ENCODE assay signal across 15 cellular contexts in the genomic region with DNA sequence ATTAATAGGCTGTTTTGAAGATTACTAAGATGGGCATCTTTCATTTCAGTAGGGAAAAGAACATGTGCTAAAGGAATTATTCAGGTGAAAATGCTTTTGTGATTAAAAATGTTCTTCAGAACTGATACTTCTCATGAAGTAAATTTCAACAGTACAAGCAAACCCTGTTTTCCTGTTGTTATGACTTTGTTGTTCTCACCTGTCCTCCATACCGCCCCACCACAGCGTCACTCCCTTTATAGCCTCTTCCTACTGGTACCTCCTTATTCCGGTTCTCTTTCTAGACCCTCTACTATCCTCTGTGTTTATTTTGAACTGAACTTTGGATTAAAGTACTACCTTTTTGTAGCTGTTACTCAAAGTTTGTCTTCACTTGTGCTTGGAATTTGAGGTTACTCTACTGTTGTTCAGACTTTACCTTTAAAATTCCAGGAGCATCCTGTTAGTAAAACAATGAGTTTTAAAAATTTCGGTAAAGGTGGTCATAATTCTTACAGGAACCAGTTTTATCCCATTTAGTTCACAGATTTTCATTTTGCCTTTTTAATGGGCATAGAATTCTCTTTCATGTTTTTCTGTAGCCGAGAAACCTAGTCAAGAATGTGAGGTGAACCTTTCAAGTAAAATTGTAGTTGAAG. TPM values are rescaled to one million over a fixed set of nuclear protein-coding genes. Genes with fewer than 3 reads are reported as not detected.
DNase-seq lines count a peak whose midpoint lies in the region; ATAC-seq, FAIRE-seq and TF ChIP-seq lines count a peak whose summit lies in the region.
"Had no signal": no experiment of that assay in that cellular context is flagged by ENCODE, and none has a peak within 500 bp of the region (broad histone marks: within the 10 kb centered on the region; RNA-seq: fewer than 3 reads in every experiment).

No MANE protein-coding gene starts in this region.

- in situ Hi-C loops in HepG2 (cut with HindIII; ENCODE audit: extremely low pct_ligation_motif_present, low pct_unique_long_range_greater_than_20kb) = no loop called here
- in situ Hi-C loops in Panc1 (cut with HindIII; ENCODE audit: low pct_unique_long_range_greater_than_20kb, low sequenced_read_pairs) = no loop called here
- in situ Hi-C loops in transverse colon (cut with MboI; ENCODE audit: low pct_ligation_motif_present in 1 of 4, low pct_unique_long_range_greater_than_20kb in 1 of 4, low sequenced_read_pairs in 3 of 4) = no loop called here

- H3K27me3 Mint-ChIP-seq in mesothelial cell of epicardium (ENCODE audit: low read depth) = no peaks in the 10 kb centered on the region

- H3K4me3 ChIP-seq in right lobe of liver (no peak overlapping the region), HepG2 (replicated peaks in 1 of 3; ENCODE audit: insufficient read depth in 1 of 3, low read depth in 2 of 3, low read length in 3 of 3) (no peak overlapping the region), Panc1 (ENCODE audit: low read depth in 2 of 2, low read length in 2 of 2) (no peak overlapping the region), gastroesophageal sphincter (no peak overlapping the region), transverse colon (no peak overlapping the region), BE2C (ENCODE audit: low read depth, low read length) (no peak overlapping the region)
- H3K4me3 ChIP-seq: stomach had no signal

- H3K4me1 Mint-ChIP-seq in mesothelial cell of epicardium = peaks cover 31% of the 10 kb centered on the region

- no peak overlapping the region for H3K4me2 ChIP-seq in HepG2 (ENCODE audit: low read depth, low read length)

- 42% methylated on average over 4 of the region's 5 CpGs for WGBS in right lobe of liver (ENCODE audit: insufficient coverage, low coverage, low lambda C conversion rate, missing lambda C conversion rate)
- 75% methylated on average over 5 of the region's 5 CpGs for WGBS in HepG2 (ENCODE audit: low lambda C conversion rate)
- WGBS in gastroesophageal sphincter (ENCODE audit: low coverage in 1 of 2), 2 donors = 60 to 71% methylated on average over 4 to 5 of the region's 5 CpGs
- WGBS in transverse colon (ENCODE audit: low coverage in 1 of 2), 2 donors = 72 to 77% methylated on average over 4 to 5 of the region's 5 CpGs

- no peak overlapping the region for H3K4me3 Mint-ChIP-seq in mesothelial cell of epicardium

- H3K36me3 ChIP-seq in right lobe of liver = no peaks in the 10 kb centered on the region
- no peaks in the 10 kb centered on the region for H3K36me3 ChIP-seq in HepG2 (replicated peaks in 1 of 2; ENCODE audit: control insufficient read depth in 1 of 2, insufficient read depth in 2 of 2, low read length in 2 of 2)
- no peaks in the 10 kb centered on the region for H3K36me3 ChIP-seq in Panc1 (ENCODE audit: control insufficient read depth, insufficient read depth, low read length)
- no peaks in the 10 kb centered on the region for H3K36me3 ChIP-seq in gastroesophageal sphincter
- H3K36me3 ChIP-seq in transverse colon = no peaks in the 10 kb centered on the region
- no peaks in the 10 kb centered on the region for H3K36me3 ChIP-seq in BE2C
- H3K36me3 ChIP-seq: stomach had no signal

- intact Hi-C loops in right lobe of liver (cut with DNase I) (no loop called here), HepG2 (cut with micrococcal nuclease; ENCODE audit: unreplicated experiment) (no loop called here), Panc1 (cut with micrococcal nuclease; ENCODE audit: unreplicated experiment) (no loop called here), transverse colon (cut with DNase I; ENCODE audit: low total_unique reads) (no loop called here)

- no peak overlapping the region for H3K9ac ChIP-seq in HepG2 (ENCODE audit: insufficient read depth, low read depth, low read length)

- TF ChIP-seq POLR2A in right lobe of liver (IDR thresholded peaks at IDR 0.05) (no peak), HepG2 (IDR thresholded peaks at IDR 0.05; ENCODE audit: insufficient read depth in 1 of 2, low read depth in 2 of 2, low read length in 2 of 2) (no peak), gastroesophageal sphincter (IDR thresholded peaks at IDR 0.05) (no peak), transverse colon (IDR thresholded peaks at IDR 0.05) (no peak)

- no peaks in the 10 kb centered on the region for H3K36me3 Mint-ChIP-seq in mesothelial cell of epicardium

- TF ChIP-seq RAD21 in HepG2 (CRISPR knock-in tag; IDR thresholded peaks at IDR 0.05) = no peak

- TF ChIP-seq CTCF in right lobe of liver (IDR thresholded peaks at IDR 0.05) (no peak), HepG2 (CRISPR knock-in tag; IDR thresholded peaks at IDR 0.05) (no peak), Panc1 (IDR thresholded peaks at IDR 0.05) (no peak), gastroesophageal sphincter (IDR thresholded peaks at IDR 0.05) (no peak), transverse colon (IDR thresholded peaks at IDR 0.05) (no peak), BE2C (IDR thresholded peaks at IDR 0.05; ENCODE audit: low read depth, low read length) (no peak), mesothelial cell of epicardium (IDR thresholded peaks at IDR 0.05; ENCODE audit: unreplicated experiment) (no peak)

- H3K79me2 ChIP-seq in HepG2 (ENCODE audit: insufficient read depth, low read length) = peaks cover 47% of the 10 kb centered on the region

- FAIRE-seq in HepG2 (lab: Jason Lieb, UNC) = no peak

- no peak overlapping the region for H3K27ac Mint-ChIP-seq in mesothelial cell of epicardium

- H3K27me3 ChIP-seq in right lobe of liver (no peaks in the 10 kb centered on the region), HepG2 (ENCODE audit: control insufficient read depth in 1 of 2, insufficient read depth in 2 of 2, low read length in 2 of 2) (no peaks in the 10 kb centered on the region), Panc1 (ENCODE audit: control insufficient read depth, insufficient read depth, low read length) (no peaks in the 10 kb centered on the region), gastroesophageal sphincter (no peaks in the 10 kb centered on the region), transverse colon (no peaks in the 10 kb centered on the region), BE2C (no peaks in the 10 kb centered on the region)
- H3K27me3 ChIP-seq: stomach had no signal

- no TSS peak for BruUV-seq in HepG2 (replicated peaks; lab: Mats Ljungman, UMichigan)
- BruUV-seq in Panc1 (replicated peaks; lab: Mats Ljungman, UMichigan) = TSS peak; percentile 18

- H3K9me3 Mint-ChIP-seq in mesothelial cell of epicardium = no peaks in the 10 kb centered on the region

- no peak overlapping the region for H2AFZ ChIP-seq in HepG2 (ENCODE audit: low read length)

- H3K9me3 ChIP-seq in right lobe of liver (no peaks in the 10 kb centered on the region), HepG2 (ENCODE audit: low read length) (no peaks in the 10 kb centered on the region), Panc1 (ENCODE audit: control insufficient read depth, insufficient read depth, low read depth, low read length) (no peaks in the 10 kb centered on the region), gastroesophageal sphincter (no peaks in the 10 kb centered on the region), transverse colon (no peaks in the 10 kb centered on the region), BE2C (no peaks in the 10 kb centered on the region)
- H3K9me3 ChIP-seq: stomach had no signal

- H3K27ac ChIP-seq in right lobe of liver = peak overlapping the region in 2 of 3 donors; percentile 25
- H3K27ac ChIP-seq in HepG2 (ENCODE audit: extremely low read length, insufficient read depth, low read length) = no peak overlapping the region
- no peak overlapping the region for H3K27ac ChIP-seq in Panc1 (ENCODE audit: low read length)
- H3K27ac ChIP-seq in gastroesophageal sphincter = peak overlapping the region; percentile 71 to 84 (median 78)
- H3K27ac ChIP-seq in transverse colon = peak overlapping the region in 3 of 4 donors; percentile 1 to 82 (median 38)

- POLR2A ChIA-PET in HepG2 (lab: Yijun Ruan, JAX) = interaction anchor here (2.0 kb wide), 1 partner anchor 11 kb away, joined by 4 read pairs; a partner anchor contains a TSS
- POLR2A ChIA-PET in Panc1 (lab: Charles Lee) = no interaction called here

- CTCF ChIA-PET in HepG2 (lab: Yijun Ruan, JAX; ENCODE audit: low intra/inter-chr PET ratio, low total read pairs) = no interaction called here
- CTCF ChIA-PET in Panc1 (lab: Charles Lee) = no interaction called here

- peaks cover 0 to 46% (median 6%) of the 10 kb centered on the region in 4 donors for H3K4me1 ChIP-seq in right lobe of liver
- H3K4me1 ChIP-seq in HepG2 (ENCODE audit: insufficient read depth, low read length) = peaks cover 49% of the 10 kb centered on the region
- H3K4me1 ChIP-seq in Panc1 (ENCODE audit: control insufficient read depth, insufficient read depth, low read length) = peaks cover 15% of the 10 kb centered on the region; the same call in 1 of the 2 replicates
- peaks cover 24 to 89% (median 31%) of the 10 kb centered on the region in 3 donors for H3K4me1 ChIP-seq in gastroesophageal sphincter
- H3K4me1 ChIP-seq in transverse colon = peaks cover 14 to 75% (median 40%) of the 10 kb centered on the region in 4 donors
- no peaks in the 10 kb centered on the region for H3K4me1 ChIP-seq in BE2C

- DNase-seq in right lobe of liver (no peak), HepG2 (ENCODE audit: low spot score) (no peak), Panc1 (ENCODE audit: low read depth, low spot score) (no peak), transverse colon (no peak), BE2C (no peak), mesothelial cell of epicardium (ENCODE audit: low spot score in 2 of 2, unreplicated experiment in 2 of 2) (no peak)
- no peak for DNase-seq in central memory CD4-positive, alpha-beta T cell
- DNase-seq: activated CD4-positive, alpha-beta T cell treated with anti-CD3 and anti-CD28 coated beads, Interleukin-2, amount 50 U/mL, for 4 hours; AML-193; amygdala; dermis blood vessel endothelial cell; NCI-H2107; stimulated activated CD4-positive, alpha-beta T cell treated with anti-CD3 and anti-CD28 coated beads, Interleukin-2, amount 100 ng/mL, for 48 hours; stomach had no signal

- H4K20me1 ChIP-seq in HepG2 (ENCODE audit: insufficient read depth, low read length) = 0 out of 2 replicates have a peak, but pooled peaks cover 2% of the 10 kb centered on the region

- TF ChIP-seq EP300 in HepG2 (IDR thresholded peaks at IDR 0.05; ENCODE audit: low read depth in 2 of 2, low read length in 2 of 2) (no peak), HepG2 (CRISPR knock-in tag; IDR thresholded peaks at IDR 0.05; ENCODE audit: borderline replicate concordance) (no peak), gastroesophageal sphincter (IDR thresholded peaks at IDR 0.05) (no peak), transverse colon (IDR thresholded peaks at IDR 0.05; ENCODE audit: low read depth) (no peak)

- ATAC-seq in right lobe of liver (no peak), HepG2 (no peak), Panc1 (no peak), gastroesophageal sphincter (no peak)

RNA-seq across cellular contexts. Expression of a gene that starts 10.9 kb away (rescaled TPM):
- total RNA-seq in right lobe of liver = 10 to 100 TPM in 5 of 6 experiments, 1 to 10 TPM in 1; 9.8 to 21.7 (median 14.6) TPM
- 12.4 and 15.7 TPM in 2 replicates for total RNA-seq in HepG2 (2016; rRNA removed; fragmentation: Illumina TruSeq; extraction: Trizol)
- 8.5 and 9.1 TPM in 2 replicates for total RNA-seq in HepG2 (2016; cell fraction: cytosol; rRNA removed; fragmentation: Illumina TruSeq; extraction: Trizol; ENCODE audit: low read depth)
- total RNA-seq in HepG2 (2016; cell fraction: insoluble cytoplasmic fraction; rRNA removed; fragmentation: Illumina TruSeq; extraction: Trizol) = 12.0 and 15.5 TPM in 2 replicates
- 7.1 and 7.9 TPM in 2 replicates for total RNA-seq in HepG2 (2016; cell fraction: membrane; rRNA removed; fragmentation: Illumina TruSeq; extraction: Trizol)
- 12.9 and 18.4 TPM in 2 replicates for total RNA-seq in HepG2 (2016; cell fraction: nucleus; rRNA removed; fragmentation: Illumina TruSeq; extraction: Trizol)
- polyA plus RNA-seq in HepG2 (2011; rRNA removed) = 6.3 and 6.4 TPM in 2 replicates
- polyA plus RNA-seq in HepG2 (2011; cell fraction: cytosol; rRNA removed) = 3.1 and 5.0 TPM in 2 replicates
- 5.9 and 6.8 TPM in 2 replicates for polyA plus RNA-seq in HepG2 (2011; cell fraction: nucleus; rRNA removed)
- polyA plus RNA-seq in HepG2 (2012) = 7.3 and 9.2 TPM in 2 replicates
- polyA plus RNA-seq in HepG2 (2016; cell fraction: cytosol; fragmentation: Illumina TruSeq; extraction: Trizol; ENCODE audit: low read depth) = 1.2 and 1.3 TPM in 2 replicates
- 9.3 and 11.1 TPM in 2 replicates for polyA plus RNA-seq in HepG2 (2016; cell fraction: insoluble cytoplasmic fraction; fragmentation: Illumina TruSeq; extraction: Trizol; ENCODE audit: low read depth)
- polyA plus RNA-seq in HepG2 (2016; cell fraction: membrane; fragmentation: Illumina TruSeq; extraction: Trizol; ENCODE audit: low read depth) = 2.1 and 2.4 TPM in 2 replicates
- 14.1 and 14.2 TPM in 2 replicates for polyA plus RNA-seq in HepG2 (2016; cell fraction: nucleus; fragmentation: Illumina TruSeq; extraction: Trizol; ENCODE audit: insufficient read depth, low read depth)
- polyA minus RNA-seq in HepG2 (2011; rRNA and poly(A)+ RNA removed; ENCODE audit: low replicate concordance) = 8.5 and 12.2 TPM in 2 replicates
- 6.3 and 8.2 TPM in 2 replicates for polyA minus RNA-seq in HepG2 (2011; cell fraction: cytosol; rRNA and poly(A)+ RNA removed)
- polyA minus RNA-seq in HepG2 (2011; cell fraction: nucleus; rRNA and poly(A)+ RNA removed) = 35.5 and 40.3 TPM in 2 replicates
- total RNA-seq in Panc1 (2021; ENCODE audit: unreplicated experiment) = 18.5 TPM
- polyA plus RNA-seq in Panc1 (2012; ENCODE audit: insufficient read length) = 10.6 TPM
- total RNA-seq in gastroesophageal sphincter = 10 to 100 TPM; 41.6 to 81.9 (median 65.6) TPM
- 10 to 100 TPM; 44.0 to 83.0 (median 53.5) TPM for total RNA-seq in transverse colon
- polyA plus RNA-seq in BE2C (2012; ENCODE audit: insufficient read depth, insufficient read length, low read depth) = 20.5 TPM
- 18.0 to 21.1 TPM (median 21.0 TPM) in 3 replicates for total RNA-seq in mesothelial cell of epicardium

RNA-seq across cellular contexts. Expression of a gene that starts 11.1 kb away (rescaled TPM):
- total RNA-seq in right lobe of liver (10 to 100 TPM; 13.1 to 24.8 (median 19.6) TPM), HepG2 (2016; rRNA removed; fragmentation: Illumina TruSeq; extraction: Trizol) (31.4 and 45.9 TPM in 2 replicates), Panc1 (2021; ENCODE audit: unreplicated experiment) (21.0 TPM), gastroesophageal sphincter (10 to 100 TPM in 2 of 4 donors, 1 to 10 TPM in 2; 7.4 to 12.8 (median 10.2) TPM), transverse colon (10 to 100 TPM in 1 of 4 donors, 1 to 10 TPM in 2, under 1 TPM in 1; 0.40 to 12.7 (median 5.5) TPM), mesothelial cell of epicardium (12.1 to 12.7 TPM (median 12.7 TPM) in 3 replicates)
- 8.9 and 9.8 TPM in 2 replicates for total RNA-seq in HepG2 (2016; cell fraction: cytosol; rRNA removed; fragmentation: Illumina TruSeq; extraction: Trizol; ENCODE audit: low read depth)
- 32.2 and 43.1 TPM in 2 replicates for total RNA-seq in HepG2 (2016; cell fraction: insoluble cytoplasmic fraction; rRNA removed; fragmentation: Illumina TruSeq; extraction: Trizol)
- total RNA-seq in HepG2 (2016; cell fraction: membrane; rRNA removed; fragmentation: Illumina TruSeq; extraction: Trizol) = 9.8 and 12.0 TPM in 2 replicates
- 17.5 and 20.5 TPM in 2 replicates for total RNA-seq in HepG2 (2016; cell fraction: nucleus; rRNA removed; fragmentation: Illumina TruSeq; extraction: Trizol)
- polyA plus RNA-seq in HepG2 (2011; rRNA removed) = 12.0 and 15.7 TPM in 2 replicates
- 7.1 and 10.0 TPM in 2 replicates for polyA plus RNA-seq in HepG2 (2011; cell fraction: cytosol; rRNA removed)
- 5.1 and 5.6 TPM in 2 replicates for polyA plus RNA-seq in HepG2 (2011; cell fraction: nucleus; rRNA removed)
- polyA plus RNA-seq in HepG2 (2012) = 15.8 and 18.7 TPM in 2 replicates
- polyA plus RNA-seq in HepG2 (2016; cell fraction: cytosol; fragmentation: Illumina TruSeq; extraction: Trizol; ENCODE audit: low read depth) = 3.6 and 3.8 TPM in 2 replicates
- polyA plus RNA-seq in HepG2 (2016; cell fraction: insoluble cytoplasmic fraction; fragmentation: Illumina TruSeq; extraction: Trizol; ENCODE audit: low read depth) = 39.9 and 41.4 TPM in 2 replicates
- polyA plus RNA-seq in HepG2 (2016; cell fraction: membrane; fragmentation: Illumina TruSeq; extraction: Trizol; ENCODE audit: low read depth) = 6.0 and 6.8 TPM in 2 replicates
- 21.1 and 23.0 TPM in 2 replicates for polyA plus RNA-seq in HepG2 (2016; cell fraction: nucleus; fragmentation: Illumina TruSeq; extraction: Trizol; ENCODE audit: insufficient read depth, low read depth)
- polyA minus RNA-seq in HepG2 (2011; rRNA and poly(A)+ RNA removed; ENCODE audit: low replicate concordance) = 4.7 and 9.6 TPM in 2 replicates
- polyA minus RNA-seq in HepG2 (2011; cell fraction: cytosol; rRNA and poly(A)+ RNA removed) = 5.7 and 6.9 TPM in 2 replicates
- polyA minus RNA-seq in HepG2 (2011; cell fraction: nucleus; rRNA and poly(A)+ RNA removed) = 13.8 and 14.8 TPM in 2 replicates
- polyA plus RNA-seq in Panc1 (2012; ENCODE audit: insufficient read length) = 13.8 TPM
- polyA plus RNA-seq in BE2C (2012; ENCODE audit: insufficient read depth, insufficient read length, low read depth) = 28.1 TPM

Comparison
In these comparisons a context has a peak if more than half of its experiments do, and no peak if none do; other contexts are left out.
1. H3K27ac ChIP-seq: peak in right lobe of liver (2 of 3), gastroesophageal sphincter (4 of 4) and transverse colon (3 of 4); none in HepG2 (single experiment) and Panc1 (single experiment).